In the genomic region with DNA sequence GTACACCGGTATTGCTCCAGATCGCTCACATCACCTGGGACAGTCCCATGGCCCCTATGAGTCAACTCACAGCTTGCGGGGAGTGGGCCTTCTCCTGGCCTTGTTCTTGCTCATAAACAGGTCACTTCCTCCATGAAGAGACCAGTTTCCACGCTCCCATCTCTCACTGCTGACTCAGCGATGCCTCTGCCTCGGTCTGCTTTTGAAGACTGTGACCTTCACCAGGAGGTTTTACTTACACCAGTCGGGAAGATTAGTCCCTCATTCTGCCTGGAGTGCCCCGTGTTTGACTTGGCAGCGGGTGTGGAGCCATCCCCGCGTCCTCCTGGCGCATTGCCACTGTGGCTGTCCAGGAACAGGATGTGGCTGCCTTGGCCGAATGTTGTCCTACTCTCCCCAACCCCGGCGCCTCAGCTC, we compare ENCODE assay signal across 8 cellular contexts.
A peak's percentile ranks its signal among the peaks of the same experiment; 100 is the strongest.
DNase-seq lines count a peak whose midpoint lies in the region; ATAC-seq, FAIRE-seq and TF ChIP-seq lines count a peak whose summit lies in the region.

No MANE protein-coding gene starts in this region.

- WGBS in psoas muscle, 3 donors = 53 to 75% (median 54%) methylated on average over 15 of the region's 15 CpGs

- DNase-seq in Daoy (ENCODE audit: low read depth) (peak; percentile 81), brain microvascular endothelial cell (peak; percentile 86), psoas muscle (peak; percentile 30 to 55), NCI-H1417 treated with DMSO at 0.1 percent for 48 hours (lab: John Stamatoyannopoulos, UW) (no peak), GM12891 (ENCODE audit: insufficient read length, low spot score) (no peak)
- no peak for DNase-seq in CD4-positive, alpha-beta memory T cell
- no peak for DNase-seq in CD8-positive, alpha-beta T cell

- in situ Hi-C loops in brain microvascular endothelial cell (cut with HindIII; ENCODE audit: low pct_ligation_motif_present, low sequenced_read_pairs) = no loop called here

- H3K4me3 ChIP-seq in brain microvascular endothelial cell (ENCODE audit: low read depth, low read length) = peak overlapping the region; percentile 9
- H3K4me3 ChIP-seq in psoas muscle = no peak overlapping the region
- no peak overlapping the region for H3K4me3 ChIP-seq in CD4-positive, alpha-beta memory T cell (ENCODE audit: low read length in 2 of 2)
- no peak overlapping the region for H3K4me3 ChIP-seq in CD8-positive, alpha-beta T cell (ENCODE audit: low read depth, low read length)

- H3K36me3 ChIP-seq in brain microvascular endothelial cell (replicated peaks) = no peaks in the 10 kb centered on the region
- H3K36me3 ChIP-seq in psoas muscle (ENCODE audit: insufficient read depth in 1 of 2, low read depth in 1 of 2) = peaks cover 0 to 41% of the 10 kb centered on the region in 2 donors
- H3K36me3 ChIP-seq in CD4-positive, alpha-beta memory T cell (ENCODE audit: insufficient read depth, low read length) = peaks cover 6% of the 10 kb centered on the region
- H3K36me3 ChIP-seq in CD8-positive, alpha-beta T cell (ENCODE audit: insufficient read depth, low read length) = peaks cover 11% of the 10 kb centered on the region

- peaks cover 55 to 68% of the 10 kb centered on the region in 2 donors for H3K36me3 Mint-ChIP-seq in CD4-positive, alpha-beta memory T cell
- peaks cover 72% of the 10 kb centered on the region for H3K36me3 Mint-ChIP-seq in CD8-positive, alpha-beta T cell

- no peaks in the 10 kb centered on the region for H3K4me1 Mint-ChIP-seq in CD4-positive, alpha-beta memory T cell
- H3K4me1 Mint-ChIP-seq in CD8-positive, alpha-beta T cell (ENCODE audit: low read depth) = no peaks in the 10 kb centered on the region

- FAIRE-seq in GM12891 (lab: Jason Lieb, UNC) = no peak

- no peaks in the 10 kb centered on the region for H3K4me1 ChIP-seq in psoas muscle
- no peaks in the 10 kb centered on the region for H3K4me1 ChIP-seq in CD4-positive, alpha-beta memory T cell (ENCODE audit: insufficient read depth, low read length)
- no peaks in the 10 kb centered on the region for H3K4me1 ChIP-seq in CD8-positive, alpha-beta T cell (ENCODE audit: insufficient read depth, low read length)

- peak; percentile 41 for ATAC-seq in HG03432 (IDR thresholded peaks at IDR 0.05; ENCODE audit: unreplicated experiment)
- ATAC-seq in psoas muscle = peak; percentile 49 to 71 (median 60)
- no peak for ATAC-seq in CD8-positive, alpha-beta T cell

- H3K27ac ChIP-seq in brain microvascular endothelial cell (peak overlapping the region; percentile 32), psoas muscle (no peak overlapping the region)
- no peak overlapping the region for H3K27ac ChIP-seq in CD4-positive, alpha-beta memory T cell (ENCODE audit: low read depth, low read length)
- no peak overlapping the region for H3K27ac ChIP-seq in CD8-positive, alpha-beta T cell (ENCODE audit: low read depth, low read length)

- H3K9me3 Mint-ChIP-seq in CD4-positive, alpha-beta memory T cell = peaks cover 0 to 2% (median 0%) of the 10 kb centered on the region in 8 donors
- H3K9me3 Mint-ChIP-seq in CD8-positive, alpha-beta T cell = no peaks in the 10 kb centered on the region

- no peak overlapping the region for H3K27ac Mint-ChIP-seq in CD4-positive, alpha-beta memory T cell
- H3K27ac Mint-ChIP-seq in CD8-positive, alpha-beta T cell = no peak overlapping the region

- no peak overlapping the region for H3K4me3 Mint-ChIP-seq in CD4-positive, alpha-beta memory T cell
- no peak overlapping the region for H3K4me3 Mint-ChIP-seq in CD8-positive, alpha-beta T cell

- TF ChIP-seq POLR2A in GM12891 (IDR thresholded peaks at IDR 0.05; ENCODE audit: low read depth, low read length) = no peak

- TF ChIP-seq CTCF in brain microvascular endothelial cell (IDR thresholded peaks at IDR 0.05; ENCODE audit: low read depth, low read length, missing control alignments) (no peak), psoas muscle (IDR thresholded peaks at IDR 0.05) (no peak)
- TF ChIP-seq CTCF in CD8-positive, alpha-beta T cell (IDR thresholded peaks at IDR 0.05) = no peak

- H3K27me3 ChIP-seq in brain microvascular endothelial cell (replicated peaks) = no peaks in the 10 kb centered on the region
- no peaks in the 10 kb centered on the region for H3K27me3 ChIP-seq in psoas muscle (ENCODE audit: insufficient read depth in 3 of 3, low read length in 2 of 3)
- H3K27me3 ChIP-seq in CD4-positive, alpha-beta memory T cell (ENCODE audit: insufficient read depth, low read length) = no peaks in the 10 kb centered on the region
- H3K27me3 ChIP-seq in CD8-positive, alpha-beta T cell (ENCODE audit: insufficient read depth, low read length) = no peaks in the 10 kb centered on the region

- CTCF ChIA-PET in CD4-positive, alpha-beta memory T cell (lab: Charles Lee; ENCODE audit: partially characterized antibody) = no interaction called here
- CTCF ChIA-PET in CD8-positive, alpha-beta T cell (lab: Charles Lee) = interaction anchor here (1.7 kb wide), 1 partner anchor 10 kb away, joined by 6 read pairs; no protein-coding TSS in a partner anchor

- H3K9me3 ChIP-seq in psoas muscle = no peaks in the 10 kb centered on the region
- H3K9me3 ChIP-seq in CD4-positive, alpha-beta memory T cell (ENCODE audit: control insufficient read depth in 1 of 2, low read length in 2 of 2) = no peaks in the 10 kb centered on the region
- no peaks in the 10 kb centered on the region for H3K9me3 ChIP-seq in CD8-positive, alpha-beta T cell (ENCODE audit: low read length)

- POLR2A ChIA-PET in CD4-positive, alpha-beta memory T cell (lab: Charles Lee; ENCODE audit: partially characterized antibody) = no interaction called here
- POLR2A ChIA-PET in CD8-positive, alpha-beta T cell (lab: Charles Lee) = no interaction called here

- intact Hi-C loops in psoas muscle (cut with DNase I) = no loop called here
- intact Hi-C loops in CD4-positive, alpha-beta memory T cell (cut with micrococcal nuclease) = no loop called here
- intact Hi-C loops in CD8-positive, alpha-beta T cell (cut with DNase I, micrococcal nuclease) = no loop called here

- H3K27me3 Mint-ChIP-seq in CD4-positive, alpha-beta memory T cell = no peaks in the 10 kb centered on the region
- no peaks in the 10 kb centered on the region for H3K27me3 Mint-ChIP-seq in CD8-positive, alpha-beta T cell (ENCODE audit: low read depth)

TF ChIP-seq in GM12891, 5 proteins besides CTCF, POLR2A, EP300 and RAD21:
- TF ChIP-seq TAF1 (IDR thresholded peaks at IDR 0.05; ENCODE audit: low read depth, low read length) (no peak), POU2F2 (IDR thresholded peaks at IDR 0.05; ENCODE audit: low read depth, low read length) (no peak), SPI1 (IDR thresholded peaks at IDR 0.05; ENCODE audit: low read depth, low read length) (no peak), POLR2AphosphoS5 (IDR thresholded peaks at IDR 0.05; ENCODE audit: low read depth, low read length) (no peak), PAX5 (IDR thresholded peaks at IDR 0.05; ENCODE audit: insufficient read depth, low read length, severe bottlenecking) (no peak)

Comparison
In these comparisons a context has a peak if more than half of its experiments do, and no peak if none do; other contexts are left out.
1. DNase-seq: peak in Daoy (single experiment), brain microvascular endothelial cell (single experiment) and psoas muscle (2 of 2); none in NCI-H1417 treated with DMSO at 0.1 percent for 48 hours (single experiment), CD4-positive, alpha-beta memory T cell (0 of 5), GM12891 (single experiment) and CD8-positive, alpha-beta T cell (0 of 7).